Comparison of ENCODE assay signal across 27 cellular contexts in the genomic region with DNA sequence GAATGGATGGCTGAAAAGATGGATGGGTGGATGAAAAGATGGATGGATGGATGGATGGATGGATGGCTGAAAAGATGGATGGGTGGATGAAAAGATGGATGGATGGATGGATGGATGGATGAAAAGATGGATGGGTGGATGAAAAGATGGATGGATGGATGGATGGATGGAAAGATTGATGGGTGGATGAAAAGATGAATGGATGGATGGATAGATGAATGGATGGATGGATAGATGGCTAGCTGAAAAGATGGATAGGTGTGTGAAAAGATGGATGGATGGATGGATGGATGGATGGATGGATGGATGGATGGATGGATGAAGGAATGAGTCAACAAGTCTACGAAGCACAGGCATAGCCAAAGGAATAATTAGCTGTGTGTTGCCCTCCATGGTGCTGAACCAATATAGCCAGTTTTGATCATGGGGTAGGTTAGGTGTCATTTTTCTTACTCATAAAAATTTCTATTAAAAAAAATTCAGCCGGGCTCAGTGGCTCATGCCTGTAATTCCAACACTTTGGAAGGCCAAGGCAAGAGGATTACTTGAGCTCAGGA. TPM values are rescaled to one million over a fixed set of nuclear protein-coding genes. Genes with fewer than 3 reads are reported as not detected.
A peak's percentile ranks its signal among the peaks of the same experiment; 100 is the strongest.
DNase-seq lines count a peak whose midpoint lies in the region; ATAC-seq and TF ChIP-seq lines count a peak whose summit lies in the region.
"Had no signal": no experiment of that assay in that cellular context is flagged by ENCODE, and none has a peak within 500 bp of the region (broad histone marks: within the 10 kb centered on the region; RNA-seq: fewer than 3 reads in every experiment).

No MANE protein-coding gene starts in this region.

- POLR2A ChIA-PET in CD4-positive, alpha-beta T cell (lab: Charles Lee) = interaction anchor here (0.8 to 1.2 kb wide), 3 partner anchors 11 to 41 kb away, joined by 4 to 7 read pairs (median 4); partner anchors contain the start of gene NLRC5
- POLR2A ChIA-PET in activated CD8-positive, alpha-beta T cell treated with anti-CD3 and anti-CD28 coated beads for 36 hours (lab: Charles Lee) = interaction anchor here (1.0 to 14.8 kb wide), 6 partner anchors 7 to 441 kb away, joined by 3 to 213 read pairs (median 3); partner anchors contain the start of genes MT3 and NLRC5

- DNase-seq in activated CD4-positive, alpha-beta T cell treated with anti-CD3 and anti-CD28 coated beads, Interleukin-2, amount 10 ng/mL, durations not matched to agents 24 days and 14 days = no peak
- no peak for DNase-seq in activated CD4-positive, alpha-beta T cell treated with anti-CD3 and anti-CD28 coated beads, Interleukin-2, amount 50 U/mL, for 4 hours
- no peak for DNase-seq in CD4-positive, alpha-beta T cell
- no peak for DNase-seq in activated CD8-positive, alpha-beta T cell treated with anti-CD3 and anti-CD28 coated beads for 36 hours
- DNase-seq in natural killer cell (no peak), OCI-M2 (lab: John Stamatoyannopoulos, UW; ENCODE audit: unreplicated experiment) (no peak)
- DNase-seq: activated CD8-positive, alpha-beta memory T cell treated with anti-CD3 and anti-CD28 coated beads, Interleukin-2, amount 10 ng/mL, durations not matched to agents 7 days and 5 days; amygdala; Caco-2; DMS79; effector CD4-positive, alpha-beta T cell; GDM1; left ventricle myocardium inferior; mesendoderm; NCI-H1092 treated with DMSO at 0.1 percent for 48 hours; NCI-H1930; NCI-H526; NK-92 treated with Interleukin-12 subunit alpha and Interleukin-12 subunit beta, amount 100 ng/mL, for 24 hours; SHP77; stomach; SW 1271 had no signal

- H3K27ac Mint-ChIP-seq in activated CD4-positive, alpha-beta T cell treated with anti-CD3 and anti-CD28 coated beads, Interleukin-2, amount 10 ng/mL, durations not matched to agents 24 days and 14 days = peak overlapping the region; percentile 70
- H3K27ac Mint-ChIP-seq in CD4-positive, alpha-beta T cell = peak overlapping the region; percentile 56
- peak overlapping the region; percentile 7 for H3K27ac Mint-ChIP-seq in activated CD8-positive, alpha-beta T cell treated with anti-CD3 and anti-CD28 coated beads for 36 hours
- H3K27ac Mint-ChIP-seq in natural killer cell = peak overlapping the region; percentile 9 to 77
- H3K27ac Mint-ChIP-seq: activated CD8-positive, alpha-beta memory T cell treated with anti-CD3 and anti-CD28 coated beads, Interleukin-2, amount 10 ng/mL, durations not matched to agents 7 days and 5 days had no signal

- intact Hi-C loops in activated CD4-positive, alpha-beta T cell treated with anti-CD3 and anti-CD28 coated beads, Interleukin-2, amount 10 ng/mL, durations not matched to agents 24 days and 14 days (cut with micrococcal nuclease) = no loop called here
- intact Hi-C loops in CD4-positive, alpha-beta T cell (cut with DNase I, micrococcal nuclease) = no loop called here
- intact Hi-C loops in activated CD8-positive, alpha-beta T cell treated with anti-CD3 and anti-CD28 coated beads for 36 hours (cut with micrococcal nuclease) = no loop called here
- intact Hi-C loops in natural killer cell (cut with micrococcal nuclease) = no loop called here

- TF ChIP-seq CTCF in CD4-positive, alpha-beta T cell (IDR thresholded peaks at IDR 0.05) = no peak
- TF ChIP-seq CTCF in activated CD8-positive, alpha-beta T cell treated with anti-CD3 and anti-CD28 coated beads for 36 hours (IDR thresholded peaks at IDR 0.05) = no peak
- no peak for TF ChIP-seq CTCF in natural killer cell (IDR thresholded peaks at IDR 0.05)

- no peak overlapping the region for H3K4me3 Mint-ChIP-seq in activated CD4-positive, alpha-beta T cell treated with anti-CD3 and anti-CD28 coated beads, Interleukin-2, amount 10 ng/mL, durations not matched to agents 24 days and 14 days
- no peak overlapping the region for H3K4me3 Mint-ChIP-seq in CD4-positive, alpha-beta T cell
- H3K4me3 Mint-ChIP-seq in activated CD8-positive, alpha-beta T cell treated with anti-CD3 and anti-CD28 coated beads for 36 hours = no peak overlapping the region
- no peak overlapping the region for H3K4me3 Mint-ChIP-seq in natural killer cell
- H3K4me3 Mint-ChIP-seq: activated CD8-positive, alpha-beta memory T cell treated with anti-CD3 and anti-CD28 coated beads, Interleukin-2, amount 10 ng/mL, durations not matched to agents 7 days and 5 days; IgD-negative memory B cell had no signal

- ATAC-seq in CD4-positive, alpha-beta T cell (ENCODE audit: poor library complexity) = no peak
- ATAC-seq in activated CD8-positive, alpha-beta T cell treated with anti-CD3 and anti-CD28 coated beads for 36 hours = no peak
- ATAC-seq in natural killer cell = no peak
- no peak for ATAC-seq in GM18867 (IDR thresholded peaks at IDR 0.05; ENCODE audit: unreplicated experiment)
- ATAC-seq in GM21529 (IDR thresholded peaks at IDR 0.05; ENCODE audit: unreplicated experiment) = no peak
- ATAC-seq: activated CD8-positive, alpha-beta memory T cell treated with anti-CD3 and anti-CD28 coated beads, Interleukin-2, amount 10 ng/mL, durations not matched to agents 7 days and 5 days; Panc1 had no signal

- peaks cover 76% of the 10 kb centered on the region for H3K36me3 Mint-ChIP-seq in activated CD4-positive, alpha-beta T cell treated with anti-CD3 and anti-CD28 coated beads, Interleukin-2, amount 10 ng/mL, durations not matched to agents 24 days and 14 days (ENCODE audit: low read depth)
- H3K36me3 Mint-ChIP-seq in CD4-positive, alpha-beta T cell (ENCODE audit: low read depth) = peaks cover 95% of the 10 kb centered on the region
- H3K36me3 Mint-ChIP-seq in activated CD8-positive, alpha-beta T cell treated with anti-CD3 and anti-CD28 coated beads for 36 hours (ENCODE audit: low read depth) = peaks cover 85% of the 10 kb centered on the region
- H3K36me3 Mint-ChIP-seq in natural killer cell = peaks cover 12% of the 10 kb centered on the region

- no peaks in the 10 kb centered on the region for H3K9me3 ChIP-seq in CD4-positive, alpha-beta T cell (ENCODE audit: control insufficient read depth, low read length)
- H3K9me3 ChIP-seq: Caco-2, left ventricle myocardium inferior, stomach, tibial nerve had no signal

- no peaks in the 10 kb centered on the region for H3K27me3 Mint-ChIP-seq in activated CD4-positive, alpha-beta T cell treated with anti-CD3 and anti-CD28 coated beads, Interleukin-2, amount 10 ng/mL, durations not matched to agents 24 days and 14 days
- H3K27me3 Mint-ChIP-seq in CD4-positive, alpha-beta T cell = no peaks in the 10 kb centered on the region
- no peaks in the 10 kb centered on the region for H3K27me3 Mint-ChIP-seq in activated CD8-positive, alpha-beta T cell treated with anti-CD3 and anti-CD28 coated beads for 36 hours
- H3K27me3 Mint-ChIP-seq in natural killer cell (ENCODE audit: low read depth in 2 of 2) = no peaks in the 10 kb centered on the region
- H3K27me3 Mint-ChIP-seq: activated CD8-positive, alpha-beta memory T cell treated with anti-CD3 and anti-CD28 coated beads, Interleukin-2, amount 10 ng/mL, durations not matched to agents 7 days and 5 days; IgD-negative memory B cell had no signal

- no peaks in the 10 kb centered on the region for H3K27me3 ChIP-seq in CD4-positive, alpha-beta T cell (ENCODE audit: control insufficient read depth, insufficient read depth, low read length)
- H3K27me3 ChIP-seq: stomach, tibial nerve had no signal

- CTCF ChIA-PET in CD4-positive, alpha-beta T cell (lab: Charles Lee) = interaction anchor here (0.9 to 3.1 kb wide), 2 partner anchors 20 to 67 kb away, joined by 3 to 7 read pairs; no protein-coding TSS in a partner anchor
- CTCF ChIA-PET in activated CD8-positive, alpha-beta T cell treated with anti-CD3 and anti-CD28 coated beads for 36 hours (lab: Charles Lee) = interaction anchor here (1.4 kb wide), 1 partner anchor 54 kb away, joined by 5 read pairs; no protein-coding TSS in a partner anchor

- peaks cover 7% of the 10 kb centered on the region for H3K9me3 Mint-ChIP-seq in activated CD4-positive, alpha-beta T cell treated with anti-CD3 and anti-CD28 coated beads, Interleukin-2, amount 10 ng/mL, durations not matched to agents 24 days and 14 days
- no peaks in the 10 kb centered on the region for H3K9me3 Mint-ChIP-seq in CD4-positive, alpha-beta T cell
- no peaks in the 10 kb centered on the region for H3K9me3 Mint-ChIP-seq in activated CD8-positive, alpha-beta T cell treated with anti-CD3 and anti-CD28 coated beads for 36 hours
- H3K9me3 Mint-ChIP-seq in natural killer cell = peaks cover 0 to 5% of the 10 kb centered on the region in 2 donors

- peaks cover 42% of the 10 kb centered on the region for H3K4me1 Mint-ChIP-seq in activated CD4-positive, alpha-beta T cell treated with anti-CD3 and anti-CD28 coated beads, Interleukin-2, amount 10 ng/mL, durations not matched to agents 24 days and 14 days
- peaks cover 76% of the 10 kb centered on the region for H3K4me1 Mint-ChIP-seq in CD4-positive, alpha-beta T cell (ENCODE audit: low read depth)
- H3K4me1 Mint-ChIP-seq in activated CD8-positive, alpha-beta T cell treated with anti-CD3 and anti-CD28 coated beads for 36 hours (ENCODE audit: low read depth) = peaks cover 85% of the 10 kb centered on the region
- H3K4me1 Mint-ChIP-seq in natural killer cell = peaks cover 29 to 50% of the 10 kb centered on the region in 2 donors

- H3K27ac ChIP-seq in CD4-positive, alpha-beta T cell (ENCODE audit: low read depth, low read length) = no peak overlapping the region
- H3K27ac ChIP-seq: epithelial cell of prostate, left ventricle myocardium inferior, stomach, tibial nerve had no signal

RNA-seq across cellular contexts. Expression of gene NLRC5, which starts 41.1 kb away (rescaled TPM):
- total RNA-seq in activated CD4-positive, alpha-beta T cell treated with anti-CD3 and anti-CD28 coated beads, Interleukin-2, amount 10 ng/mL, durations not matched to agents 24 days and 14 days = 208 and 214 TPM in 2 replicates
- 100 to 1,000 TPM; 424 to 434 TPM for total RNA-seq in CD4-positive, alpha-beta T cell
- total RNA-seq in activated CD8-positive, alpha-beta T cell treated with anti-CD3 and anti-CD28 coated beads for 36 hours = 100 to 1,000 TPM; 135 to 153 TPM
- 100 to 1,000 TPM; 320 to 563 (median 535) TPM for total RNA-seq in natural killer cell

Comparison
In these comparisons a context has a peak if more than half of its experiments do, and no peak if none do; other contexts are left out.
1. H3K27ac Mint-ChIP-seq: peak in every context shown above with its lines; median percentile 70 in activated CD4-positive, alpha-beta T cell treated with anti-CD3 and anti-CD28 coated beads, Interleukin-2, amount 10 ng/mL, durations not matched to agents 24 days and 14 days; 56 in CD4-positive, alpha-beta T cell; 43 in natural killer cell; 7 in activated CD8-positive, alpha-beta T cell treated with anti-CD3 and anti-CD28 coated beads for 36 hours.